ENCODE assay signal across 9 cellular contexts in genomic region chr14:36070056-36071043, GRCh38.
DNase-seq lines count a peak whose midpoint lies in the region; ATAC-seq and TF ChIP-seq lines count a peak whose summit lies in the region.
"Had no signal": no experiment of that assay in that cellular context is flagged by ENCODE, and none has a peak within 500 bp of the region (broad histone marks: within the 10 kb centered on the region; RNA-seq: fewer than 3 reads in every experiment).

No MANE protein-coding gene starts in this region.

- peaks cover 4 to 21% of the 10 kb centered on the region in 2 donors for H3K27me3 Mint-ChIP-seq in stimulated activated naive B cell treated with anti-CD40 and anti-IgM and Interleukin-4, amounts not matched to agents 10 μg/mL and 1 μg/mL and 100 μg/mL, for 72 hours

- in situ Hi-C loops in Panc1 (cut with HindIII; ENCODE audit: low pct_unique_long_range_greater_than_20kb, low sequenced_read_pairs) (no loop called here), brain microvascular endothelial cell (cut with HindIII; ENCODE audit: low pct_ligation_motif_present, low sequenced_read_pairs) (no loop called here)

- H3K4me1 Mint-ChIP-seq in stimulated activated naive B cell treated with anti-CD40 and anti-IgM and Interleukin-4, amounts not matched to agents 10 μg/mL and 1 μg/mL and 100 μg/mL, for 72 hours = peaks cover 0 to 1% of the 10 kb centered on the region in 2 donors

- peak; percentile 70 for ATAC-seq in GM21447 (IDR thresholded peaks at IDR 0.05; ENCODE audit: unreplicated experiment)
- peak; percentile 91 for ATAC-seq in Panc1
- peak; percentile 57 to 69 for ATAC-seq in stimulated activated naive B cell treated with anti-CD40 and anti-IgM and Interleukin-4, amounts not matched to agents 10 μg/mL and 1 μg/mL and 100 μg/mL, for 72 hours (replicated peaks)

- H3K27ac Mint-ChIP-seq in stimulated activated naive B cell treated with anti-CD40 and anti-IgM and Interleukin-4, amounts not matched to agents 10 μg/mL and 1 μg/mL and 100 μg/mL, for 72 hours = no peak overlapping the region

- no peak overlapping the region for H3K4me3 Mint-ChIP-seq in stimulated activated naive B cell treated with anti-CD40 and anti-IgM and Interleukin-4, amounts not matched to agents 10 μg/mL and 1 μg/mL and 100 μg/mL, for 72 hours

- H3K36me3 ChIP-seq in Panc1 (ENCODE audit: control insufficient read depth, insufficient read depth, low read length) = no peaks in the 10 kb centered on the region
- no peaks in the 10 kb centered on the region for H3K36me3 ChIP-seq in brain microvascular endothelial cell (replicated peaks)
- no peaks in the 10 kb centered on the region for H3K36me3 ChIP-seq in kidney epithelial cell (ENCODE audit: control insufficient read depth, insufficient read depth, low read length)
- H3K36me3 ChIP-seq in uterus = no peaks in the 10 kb centered on the region

- TF ChIP-seq CTCF in LNCAP (IDR thresholded peaks at IDR 0.05) (peak; percentile 94), Panc1 (IDR thresholded peaks at IDR 0.05) (peak; percentile 80), brain microvascular endothelial cell (IDR thresholded peaks at IDR 0.05; ENCODE audit: low read depth, low read length, missing control alignments) (peak; percentile 92), kidney epithelial cell (IDR thresholded peaks at IDR 0.05; ENCODE audit: insufficient read depth, low read length, poor library complexity, severe bottlenecking) (peak; percentile 95), uterus (IDR thresholded peaks at IDR 0.05) (peak in 1 of 4 experiments; percentile 27)

- no peaks in the 10 kb centered on the region for H3K9me3 Mint-ChIP-seq in stimulated activated naive B cell treated with anti-CD40 and anti-IgM and Interleukin-4, amounts not matched to agents 10 μg/mL and 1 μg/mL and 100 μg/mL, for 72 hours

- H3K36me3 Mint-ChIP-seq in stimulated activated naive B cell treated with anti-CD40 and anti-IgM and Interleukin-4, amounts not matched to agents 10 μg/mL and 1 μg/mL and 100 μg/mL, for 72 hours = no peaks in the 10 kb centered on the region

- POLR2A ChIA-PET in Panc1 (lab: Charles Lee) = no interaction called here

- H3K27ac ChIP-seq in Panc1 (ENCODE audit: low read length) (no peak overlapping the region), brain microvascular endothelial cell (no peak overlapping the region), uterus (no peak overlapping the region)
- H3K27ac ChIP-seq: SK-N-MC had no signal

- DNase-seq in DMS53 (lab: John Stamatoyannopoulos, UW) = peak; percentile 92
- DNase-seq in Panc1 (ENCODE audit: low read depth, low spot score) = peak; percentile 32
- peak; percentile 52 for DNase-seq in brain microvascular endothelial cell
- peak; percentile 51 for DNase-seq in kidney epithelial cell (ENCODE audit: low read depth)
- no peak for DNase-seq in stimulated activated naive B cell treated with anti-CD40 and anti-IgM and Interleukin-4, amounts not matched to agents 10 μg/mL and 1 μg/mL and 100 μg/mL, for 72 hours
- DNase-seq in uterus = no peak

- H3K27me3 ChIP-seq in Panc1 (ENCODE audit: control insufficient read depth, insufficient read depth, low read length) (peaks cover 6% of the 10 kb centered on the region; the same call in 1 of the 2 replicates), brain microvascular endothelial cell (replicated peaks) (no peaks in the 10 kb centered on the region), kidney epithelial cell (ENCODE audit: control insufficient read depth, insufficient read depth, low read length) (no peaks in the 10 kb centered on the region), uterus (no peaks in the 10 kb centered on the region)

- H3K4me1 ChIP-seq in Panc1 (ENCODE audit: control insufficient read depth, insufficient read depth, low read length) (no peaks in the 10 kb centered on the region), uterus (no peaks in the 10 kb centered on the region)

- intact Hi-C loops in Panc1 (cut with micrococcal nuclease; ENCODE audit: unreplicated experiment) (loop anchor here (10.0 kb wide), 3 partner anchors 134 to 534 kb away; no protein-coding TSS in a partner anchor), uterus (cut with DNase I; ENCODE audit: low total_unique reads) (no loop called here)

- no TSS peak for BruUV-seq in Panc1 (replicated peaks; lab: Mats Ljungman, UMichigan)

- CTCF ChIA-PET in Panc1 (lab: Charles Lee) = interaction anchor here (0.6 to 2.1 kb wide), 5 partner anchors 191 to 523 kb away, joined by 3 to 8 read pairs (median 4); no protein-coding TSS in a partner anchor

- H3K9me3 ChIP-seq in Panc1 (ENCODE audit: control insufficient read depth, insufficient read depth, low read depth, low read length) (no peaks in the 10 kb centered on the region), uterus (no peaks in the 10 kb centered on the region)

- H3K4me3 ChIP-seq in Panc1 (ENCODE audit: low read depth in 2 of 2, low read length in 2 of 2) = no peak overlapping the region
- no peak overlapping the region for H3K4me3 ChIP-seq in brain microvascular endothelial cell (ENCODE audit: low read depth, low read length)
- no peak overlapping the region for H3K4me3 ChIP-seq in kidney epithelial cell (ENCODE audit: low read depth, low read length)
- no peak overlapping the region for H3K4me3 ChIP-seq in uterus
- H3K4me3 ChIP-seq: SK-N-MC had no signal

- no peak for TF ChIP-seq POLR2A in uterus (IDR thresholded peaks at IDR 0.05)

Comparison
In these comparisons a context has a peak if more than half of its experiments do, and no peak if none do; other contexts are left out.
1. DNase-seq: peak in DMS53 (single experiment), Panc1 (single experiment), brain microvascular endothelial cell (single experiment) and kidney epithelial cell (single experiment); none in stimulated activated naive B cell treated with anti-CD40 and anti-IgM and Interleukin-4, amounts not matched to agents 10 μg/mL and 1 μg/mL and 100 μg/mL, for 72 hours (single experiment) and uterus (0 of 2).
2. Peak in every context shown above with its lines, with median percentiles within 50 percentile points of each other: ATAC-seq.